In genomic region chr1:169692766-169693460, GRCh38 we compare ENCODE assay signal across 15 cellular contexts. TPM values are rescaled to one million over a fixed set of nuclear protein-coding genes. Genes with fewer than 3 reads are reported as not detected.
A peak's percentile ranks its signal among the peaks of the same experiment; 100 is the strongest.
DNase-seq lines count a peak whose midpoint lies in the region; ATAC-seq and TF ChIP-seq lines count a peak whose summit lies in the region.
"Had no signal": no experiment of that assay in that cellular context is flagged by ENCODE, and none has a peak within 500 bp of the region (broad histone marks: within the 10 kb centered on the region; RNA-seq: fewer than 3 reads in every experiment).

No MANE protein-coding gene starts in this region.

- H3K9me2 ChIP-seq in SK-N-SH: no peaks in the 10 kb centered on the region

- peaks cover 20% of the 10 kb centered on the region for H3K36me3 ChIP-seq in CD8-positive, alpha-beta memory T cell (ENCODE audit: insufficient read depth, low read length)
- H3K36me3 ChIP-seq in SK-N-SH (replicated peaks in 1 of 2; ENCODE audit: control insufficient read depth in 1 of 2, insufficient read depth in 2 of 2, low read length in 1 of 2): no peaks in the 10 kb centered on the region
- H3K36me3 ChIP-seq: right lobe of liver, stomach had no signal

- H2AFZ ChIP-seq in SK-N-SH (ENCODE audit: low read depth): no peak overlapping the region

- CTCF ChIA-PET in CD8-positive, alpha-beta memory T cell (lab: Charles Lee): interaction anchor here (0.9 to 2.7 kb wide), 12 partner anchors 9 to 106 kb away, joined by 3 to 24 read pairs (median 6); partner anchors contain the start of gene F5
- CTCF ChIA-PET in SK-N-SH (lab: Yijun Ruan, JAX): interaction anchor here (0.9 to 1.2 kb wide), 2 partner anchors 19 to 83 kb away, joined by 3 read pairs; no protein-coding TSS in a partner anchor

- no peaks in the 10 kb centered on the region for H3K27me3 ChIP-seq in CD8-positive, alpha-beta memory T cell (ENCODE audit: insufficient read depth, low read length, poor library complexity, severe bottlenecking)
- H3K27me3 ChIP-seq in SK-N-SH (ENCODE audit: insufficient read depth): no peaks in the 10 kb centered on the region
- H3K27me3 ChIP-seq: right lobe of liver, stomach had no signal

- H3F3A ChIP-seq in SK-N-SH (replicated peaks; ENCODE audit: insufficient read depth): no peaks in the 10 kb centered on the region

- no peaks in the 10 kb centered on the region for H3K9me3 ChIP-seq in CD8-positive, alpha-beta memory T cell (ENCODE audit: low read length)
- H3K9me3 ChIP-seq in SK-N-SH: no peaks in the 10 kb centered on the region
- H3K9me3 ChIP-seq: right lobe of liver, stomach had no signal

- ATAC-seq in GM19452 (IDR thresholded peaks at IDR 0.05; ENCODE audit: unreplicated experiment) (peak; percentile 31), HG03432 (IDR thresholded peaks at IDR 0.05; ENCODE audit: unreplicated experiment) (peak; percentile 41)
- ATAC-seq: right lobe of liver had no signal

- H3K4me1 ChIP-seq in CD8-positive, alpha-beta memory T cell (ENCODE audit: insufficient read depth, low read length): peaks cover 99% of the 10 kb centered on the region
- no peaks in the 10 kb centered on the region for H3K4me1 ChIP-seq in SK-N-SH (ENCODE audit: control insufficient read depth in 1 of 2, insufficient read depth in 2 of 2, low read depth in 1 of 2, low read length in 1 of 2)
- H3K4me1 ChIP-seq: right lobe of liver had no signal

- H3K27me3 Mint-ChIP-seq in CD8-positive, alpha-beta memory T cell: no peaks in the 10 kb centered on the region
- no peaks in the 10 kb centered on the region for H3K27me3 Mint-ChIP-seq in activated naive CD8-positive, alpha-beta T cell

- peak overlapping the region; percentile 53 to 76 (median 69) for H3K4me3 Mint-ChIP-seq in CD8-positive, alpha-beta memory T cell
- H3K4me3 Mint-ChIP-seq in activated naive CD8-positive, alpha-beta T cell: peak overlapping the region; percentile 85

- H3K36me3 Mint-ChIP-seq in CD8-positive, alpha-beta memory T cell: peaks cover 0 to 30% (median 24%) of the 10 kb centered on the region in 3 donors
- peaks cover 39% of the 10 kb centered on the region for H3K36me3 Mint-ChIP-seq in activated naive CD8-positive, alpha-beta T cell

- peak overlapping the region; percentile 33 for H3K4me3 ChIP-seq in CD8-positive, alpha-beta memory T cell (ENCODE audit: low read length)
- H3K4me3 ChIP-seq in SK-N-SH (ENCODE audit: low read depth in 2 of 2, low read length in 1 of 2): no peak overlapping the region
- H3K4me3 ChIP-seq: right lobe of liver, stomach had no signal

- 32% methylated on average over 4 of the region's 4 CpGs for WGBS in SK-N-SH (ENCODE audit: low lambda C conversion rate)

- in situ Hi-C loops in G401 (cut with HindIII; ENCODE audit: low sequenced_read_pairs): no loop called here

- H4K20me1 ChIP-seq in SK-N-SH (ENCODE audit: insufficient read depth): no peaks in the 10 kb centered on the region

- no peak overlapping the region for H3K4me2 ChIP-seq in SK-N-SH

- H3K4me1 Mint-ChIP-seq in CD8-positive, alpha-beta memory T cell: peaks cover 56 to 88% (median 57%) of the 10 kb centered on the region in 3 donors
- peaks cover 57% of the 10 kb centered on the region for H3K4me1 Mint-ChIP-seq in activated naive CD8-positive, alpha-beta T cell (ENCODE audit: low read depth)

- TF ChIP-seq RAD21 in SK-N-SH (IDR thresholded peaks at IDR 0.05; ENCODE audit: low read length): no peak

- POLR2A ChIA-PET in CD8-positive, alpha-beta memory T cell (lab: Charles Lee): interaction anchor here (0.7 to 2.4 kb wide), 11 partner anchors 12 to 1251 kb away, joined by 3 to 9 read pairs (median 4); no protein-coding TSS in a partner anchor
- POLR2A ChIA-PET in SK-N-SH (lab: Yijun Ruan, JAX): no interaction called here

- H3K27ac Mint-ChIP-seq in CD8-positive, alpha-beta memory T cell: peak overlapping the region; percentile 83 to 98 (median 86)
- peak overlapping the region; percentile 98 for H3K27ac Mint-ChIP-seq in activated naive CD8-positive, alpha-beta T cell

- no peak for TF ChIP-seq CTCF in SK-N-SH (IDR thresholded peaks at IDR 0.05)

- no peak for TF ChIP-seq EP300 in SK-N-SH (IDR thresholded peaks at IDR 0.05; ENCODE audit: borderline replicate concordance in 1 of 2, low read depth in 1 of 2, low read length in 1 of 2)

- H3K27ac ChIP-seq in CD8-positive, alpha-beta memory T cell (ENCODE audit: low read depth, low read length): no peak overlapping the region
- no peak overlapping the region for H3K27ac ChIP-seq in SK-N-SH (ENCODE audit: low read depth in 2 of 2, low read length in 1 of 2)
- H3K27ac ChIP-seq: right lobe of liver, stomach had no signal

- no peak overlapping the region for H3K9ac ChIP-seq in SK-N-SH

- H3K79me2 ChIP-seq in SK-N-SH (ENCODE audit: insufficient read depth): no peaks in the 10 kb centered on the region

- peak in 3 of 5 donors; percentile 60 to 85 (median 83) for DNase-seq in CD8-positive, alpha-beta memory T cell
- DNase-seq in Ammon's horn (ENCODE audit: low spot score) (no peak), OCI-M1 (lab: John Stamatoyannopoulos, UW) (no peak), SK-N-SH (no peak), G401 (ENCODE audit: low spot score) (no peak)
- DNase-seq: DMS79 treated with DMSO at 0.1 percent for 48 hours, kidney, NCI-H1417, right lobe of liver, SHP77, stomach had no signal

- no peaks in the 10 kb centered on the region for H3K9me3 Mint-ChIP-seq in CD8-positive, alpha-beta memory T cell
- H3K9me3 Mint-ChIP-seq in activated naive CD8-positive, alpha-beta T cell (ENCODE audit: low read depth): no peaks in the 10 kb centered on the region

TF ChIP-seq in SK-N-SH, 30 proteins besides CTCF, POLR2A, EP300 and RAD21:
- no peak for TF ChIP-seq PBX3 (IDR thresholded peaks at IDR 0.05)

RNA-seq across cellular contexts. Expression of gene SELL, which starts 18.5 kb away (rescaled TPM):
- 10 to 100 TPM; 48.2 to 48.5 TPM for total RNA-seq in CD8-positive, alpha-beta memory T cell
- polyA plus RNA-seq in CD8-positive, alpha-beta memory T cell: 871 TPM
- 0.52 and 0.58 TPM in 2 replicates for polyA plus RNA-seq in SK-N-SH (2012; rRNA removed)
- polyA plus RNA-seq in SK-N-SH (2012; cell fraction: cytosol; rRNA removed): 0.67 and 0.72 TPM in 2 replicates
- polyA plus RNA-seq in SK-N-SH (2012; cell fraction: nucleus; rRNA removed): 0.16 and 0.23 TPM in 2 replicates
- 0.06 TPM in 1 of 2 replicates, not detected in the other for total RNA-seq in G401 (2014; rRNA removed; shearing (Covaris generic))

RNA-seq across cellular contexts. Expression of gene SELE, which starts 41.0 kb away (rescaled TPM):
- not detected for total RNA-seq in CD8-positive, alpha-beta memory T cell
- polyA plus RNA-seq in CD8-positive, alpha-beta memory T cell: 0.06 TPM
- 0.02 and 0.10 TPM in 2 replicates for polyA plus RNA-seq in SK-N-SH (2012; rRNA removed)
- polyA plus RNA-seq in SK-N-SH (2012; cell fraction: cytosol; rRNA removed): 0.03 and 0.05 TPM in 2 replicates
- polyA plus RNA-seq in SK-N-SH (2012; cell fraction: nucleus; rRNA removed): 0.06 TPM in 2 replicates
- not detected in 2 replicates for total RNA-seq in G401 (2014; rRNA removed; shearing (Covaris generic))
- total RNA-seq: H4 had no signal

Comparison
In these comparisons a context has a peak if more than half of its experiments do, and no peak if none do; other contexts are left out.
1. DNase-seq: peak in CD8-positive, alpha-beta memory T cell (3 of 5); none in Ammon's horn (single experiment), OCI-M1 (single experiment), SK-N-SH (single experiment) and G401 (single experiment).
2. RNA of gene SELL, which starts 18.5 kb away (total RNA-seq): 48.2 to 48.5 TPM in CD8-positive, alpha-beta memory T cell; 0.06 TPM in G401; every median in the first group is over 10 times any median in the second.